ENCODE assay signal across 8 cellular contexts in the genomic region with DNA sequence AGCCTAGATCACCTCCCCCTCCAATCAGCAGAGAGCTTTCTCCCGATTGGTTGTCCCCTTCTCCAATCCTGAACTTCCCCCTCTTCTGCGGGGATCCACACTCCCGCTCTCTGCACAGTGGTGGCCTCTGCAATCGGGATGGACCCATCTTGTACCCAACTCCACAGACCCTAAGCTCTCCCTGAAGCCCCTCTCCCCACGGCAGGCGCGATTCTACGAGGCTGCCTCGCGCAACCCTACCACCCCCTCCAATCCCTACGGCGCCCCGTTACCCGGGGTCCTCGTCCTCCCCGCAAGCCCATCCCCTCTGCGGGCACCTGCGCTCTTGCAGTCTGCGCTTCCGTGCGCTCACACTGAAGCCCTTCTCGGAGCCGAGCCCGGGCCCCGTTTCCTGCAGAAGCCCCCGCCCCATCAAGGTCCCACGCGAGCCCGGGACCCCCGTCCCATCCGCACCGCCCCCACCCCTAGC. TPM values are rescaled to one million over a fixed set of nuclear protein-coding genes. Genes with fewer than 3 reads are reported as not detected.
DNase-seq lines count a peak whose midpoint lies in the region; ATAC-seq, FAIRE-seq and TF ChIP-seq lines count a peak whose summit lies in the region.

No MANE protein-coding gene starts in this region.

- no peaks in the 10 kb centered on the region for H3K9me3 Mint-ChIP-seq in natural killer cell

- no peak for FAIRE-seq in RCC 7860 (lab: Jason Lieb, UNC)

- no peaks in the 10 kb centered on the region for H3K36me3 Mint-ChIP-seq in natural killer cell

- no peak for TF ChIP-seq CTCF in natural killer cell (IDR thresholded peaks at IDR 0.05)

- H3K4me1 Mint-ChIP-seq in natural killer cell = peaks cover 6 to 30% of the 10 kb centered on the region in 2 donors

- intact Hi-C loops in natural killer cell (cut with micrococcal nuclease) = no loop called here

- no peaks in the 10 kb centered on the region for H3K27me3 Mint-ChIP-seq in natural killer cell (ENCODE audit: low read depth in 2 of 2)

- peak overlapping the region; percentile 80 to 92 for H3K27ac Mint-ChIP-seq in natural killer cell

- ATAC-seq in GM21529 (IDR thresholded peaks at IDR 0.05; ENCODE audit: unreplicated experiment) = peak; percentile 50
- peak; percentile 45 to 65 (median 54) for ATAC-seq in natural killer cell

- H3K4me3 Mint-ChIP-seq in natural killer cell = peak overlapping the region; percentile 96

- peak; percentile 90 for DNase-seq in DMS 273 (lab: John Stamatoyannopoulos, UW; ENCODE audit: unreplicated experiment)
- DNase-seq in KG1 (lab: John Stamatoyannopoulos, UW) = peak; percentile 49
- peak; percentile 53 for DNase-seq in RCC 7860 (ENCODE audit: low spot score)
- peak; percentile 17 to 40 for DNase-seq in activated T-helper 1 cell treated with anti-CD3 and anti-CD28 coated beads, Interleukin-2, amount 50 U/mL, for 16 hours (ENCODE audit: low read depth in 1 of 2, low spot score in 1 of 2)
- DNase-seq in fibroblast of peridontal ligament (ENCODE audit: extremely low read depth) = peak; percentile 91
- peak; percentile 62 for DNase-seq in natural killer cell
- peak; percentile 69 for DNase-seq in stimulated activated naive CD4-positive, alpha-beta T cell treated with Interleukin-2 at 50 U/mL for 16 hours (lab: John Stamatoyannopoulos, UW)

RNA-seq across cellular contexts. Expression of gene TMEM160, which starts 0.5 kb away (rescaled TPM):
- 10 to 100 TPM; 29.1 to 35.5 (median 31.3) TPM for total RNA-seq in natural killer cell

RNA-seq across cellular contexts. Expression of gene NPAS1, which starts 28.3 kb away (rescaled TPM):
- under 1 TPM in 2 of 3 donors, not detected in 1; 0.64 to 0.65 TPM for total RNA-seq in natural killer cell

Comparison
In these comparisons a context has a peak if more than half of its experiments do, and no peak if none do; other contexts are left out.
1. Peak in every context shown above with its lines: DNase-seq and ATAC-seq.
2. DNase-seq: peak in every context shown above with its lines; median percentile 91 in fibroblast of peridontal ligament; 90 in DMS 273; 69 in stimulated activated naive CD4-positive, alpha-beta T cell treated with Interleukin-2 at 50 U/mL for 16 hours; 62 in natural killer cell; 53 in RCC 7860; 49 in KG1; 28 in activated T-helper 1 cell treated with anti-CD3 and anti-CD28 coated beads, Interleukin-2, amount 50 U/mL, for 16 hours.